Comparison of ENCODE assay signal across 8 cellular contexts in genomic region chr2:64937341-64938230, GRCh38. TPM values are rescaled to one million over a fixed set of nuclear protein-coding genes. Genes with fewer than 3 reads are reported as not detected.
DNase-seq lines count a peak whose midpoint lies in the region; ATAC-seq, FAIRE-seq and TF ChIP-seq lines count a peak whose summit lies in the region.

No MANE protein-coding gene starts in this region.

- H3K36me3 ChIP-seq in upper lobe of right lung, result no peaks in the 10 kb centered on the region
- H3K36me3 ChIP-seq in CD4-positive, alpha-beta memory T cell (ENCODE audit: insufficient read depth, low read length), result no peaks in the 10 kb centered on the region

- FAIRE-seq in H54 (lab: Jason Lieb, UNC), result no peak

- H3K27ac ChIP-seq in upper lobe of right lung, result peak overlapping the region; percentile 63
- no peak overlapping the region for H3K27ac ChIP-seq in CD4-positive, alpha-beta memory T cell (ENCODE audit: low read depth, low read length)

- ATAC-seq in Right ventricle myocardium inferior, result peak; percentile 53
- ATAC-seq in HG03139 (IDR thresholded peaks at IDR 0.05; ENCODE audit: unreplicated experiment), result peak; percentile 35
- peak; percentile 95 for ATAC-seq in upper lobe of right lung

- peaks cover 0 to 2% (median 0%) of the 10 kb centered on the region in 8 donors for H3K9me3 Mint-ChIP-seq in CD4-positive, alpha-beta memory T cell

- POLR2A ChIA-PET in CD4-positive, alpha-beta memory T cell (lab: Charles Lee; ENCODE audit: partially characterized antibody), result no interaction called here

- H3K4me3 ChIP-seq in upper lobe of right lung, result peak overlapping the region; percentile 30
- no peak overlapping the region for H3K4me3 ChIP-seq in CD4-positive, alpha-beta memory T cell (ENCODE audit: low read length in 2 of 2)

- intact Hi-C loops in Right ventricle myocardium inferior (cut with DNase I) (no loop called here), cardiac septum (cut with DNase I) (no loop called here), upper lobe of right lung (cut with DNase I) (no loop called here)
- intact Hi-C loops in CD4-positive, alpha-beta memory T cell (cut with micrococcal nuclease), result no loop called here

- DNase-seq in Right ventricle myocardium inferior (ENCODE audit: missing footprints) (no peak), cardiac septum (ENCODE audit: low spot score) (no peak), fibroblast of gingiva (ENCODE audit: low read depth) (peak; percentile 3), upper lobe of right lung (peak; percentile 84), H54 (ENCODE audit: insufficient read length, low spot score) (no peak), NCI-H2107 (lab: John Stamatoyannopoulos, UW) (no peak)
- no peak for DNase-seq in CD4-positive, alpha-beta memory T cell

- TF ChIP-seq POLR2A in H54 (IDR thresholded peaks at IDR 0.05; ENCODE audit: low read depth, low read length), result no peak

- H3K4me1 ChIP-seq in upper lobe of right lung, result peaks cover 4% of the 10 kb centered on the region
- peaks cover 10% of the 10 kb centered on the region for H3K4me1 ChIP-seq in CD4-positive, alpha-beta memory T cell (ENCODE audit: insufficient read depth, low read length)

- H3K27me3 ChIP-seq in upper lobe of right lung, result no peaks in the 10 kb centered on the region
- no peaks in the 10 kb centered on the region for H3K27me3 ChIP-seq in CD4-positive, alpha-beta memory T cell (ENCODE audit: insufficient read depth, low read length)

- no peak overlapping the region for H3K4me3 Mint-ChIP-seq in CD4-positive, alpha-beta memory T cell

- peaks cover 12 to 21% (median 17%) of the 10 kb centered on the region in 4 donors for H3K4me1 Mint-ChIP-seq in CD4-positive, alpha-beta memory T cell

- H3K9me3 ChIP-seq in upper lobe of right lung, result no peaks in the 10 kb centered on the region
- no peaks in the 10 kb centered on the region for H3K9me3 ChIP-seq in CD4-positive, alpha-beta memory T cell (ENCODE audit: control insufficient read depth in 1 of 2, low read length in 2 of 2)

- no peak for TF ChIP-seq CTCF in upper lobe of right lung (IDR thresholded peaks at IDR 0.05)

- H3K27me3 Mint-ChIP-seq in CD4-positive, alpha-beta memory T cell, result peaks cover 0 to 2% of the 10 kb centered on the region in 2 donors

- CTCF ChIA-PET in CD4-positive, alpha-beta memory T cell (lab: Charles Lee; ENCODE audit: partially characterized antibody), result interaction anchor here (0.7 to 1.5 kb wide), 4 partner anchors 18 to 22 kb away, joined by 3 to 7 read pairs (median 4); no protein-coding TSS in a partner anchor

- H3K27ac Mint-ChIP-seq in CD4-positive, alpha-beta memory T cell, result no peak overlapping the region

- no peaks in the 10 kb centered on the region for H3K36me3 Mint-ChIP-seq in CD4-positive, alpha-beta memory T cell

RNA-seq across cellular contexts. Expression of gene SLC1A4, which starts 51.6 kb away (rescaled TPM):
- total RNA-seq in Right ventricle myocardium inferior (6.5 TPM), cardiac septum (22.2 TPM), upper lobe of right lung (12.2 TPM)
- total RNA-seq in CD4-positive, alpha-beta memory T cell, result 10 to 100 TPM in 1 of 2 experiments, 1 to 10 TPM in 1; 8.2 to 10.3 TPM
- polyA plus RNA-seq in CD4-positive, alpha-beta memory T cell, result 1 to 10 TPM; 1.6 to 2.0 TPM

Comparison
In these comparisons a context has a peak if more than half of its experiments do, and no peak if none do; other contexts are left out.
1. ATAC-seq: peak in every context shown above with its lines; median percentile 95 in upper lobe of right lung; 53 in Right ventricle myocardium inferior; 35 in HG03139.
2. DNase-seq: peak in fibroblast of gingiva (single experiment) and upper lobe of right lung (single experiment); none in Right ventricle myocardium inferior (single experiment), cardiac septum (single experiment), CD4-positive, alpha-beta memory T cell (0 of 5), H54 (single experiment) and NCI-H2107 (single experiment).